Comparison of ENCODE assay signal across 8 cellular contexts in the genomic region with DNA sequence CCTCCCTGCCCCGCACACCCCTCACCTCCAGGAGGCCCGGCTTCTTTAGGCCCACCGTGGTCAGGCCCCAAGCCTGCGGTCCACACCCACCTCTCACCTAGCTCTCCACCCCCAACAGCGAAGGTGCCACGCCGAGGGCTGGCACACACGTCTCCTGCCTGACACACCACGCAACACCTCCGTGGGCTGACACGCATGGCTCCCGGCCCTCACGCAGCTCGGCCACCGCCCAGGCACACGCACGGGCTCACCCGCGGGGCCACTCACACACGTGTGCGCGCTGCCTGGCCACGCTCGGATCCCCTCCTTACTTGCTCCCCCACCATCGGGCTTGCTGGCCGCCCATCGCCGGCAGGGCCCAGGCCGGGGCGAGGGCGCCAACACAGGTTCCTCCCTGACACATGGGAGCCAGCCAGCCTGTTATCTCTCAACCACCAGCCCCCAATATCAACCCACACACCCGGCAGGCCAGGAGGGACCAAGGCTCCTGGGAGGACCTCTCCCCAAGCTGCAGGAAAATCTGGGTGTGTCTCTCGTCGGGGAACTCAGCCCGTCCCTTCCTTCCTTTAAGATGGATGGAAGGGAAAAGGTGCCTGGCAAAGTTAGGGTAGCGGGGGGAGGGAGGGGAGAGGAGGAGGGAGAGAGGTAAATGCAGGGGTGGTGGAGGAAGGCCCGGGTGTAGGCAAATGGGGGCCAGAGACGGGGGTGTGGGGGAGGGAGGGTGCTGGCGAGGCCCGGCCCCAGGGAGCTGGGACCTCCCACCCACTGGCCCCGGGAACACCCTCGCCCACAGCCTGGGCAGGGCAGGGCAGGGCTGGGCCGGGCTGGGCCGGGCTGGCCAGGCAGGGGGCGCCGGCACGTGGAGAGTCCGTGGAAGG. TPM values are rescaled to one million over a fixed set of nuclear protein-coding genes. Genes with fewer than 3 reads are reported as not detected.
DNase-seq lines count a peak whose midpoint lies in the region; ATAC-seq and TF ChIP-seq lines count a peak whose summit lies in the region.

No MANE protein-coding gene starts in this region.

- no peaks in the 10 kb centered on the region for H3K27me3 ChIP-seq in upper lobe of left lung

- H3K9me3 Mint-ChIP-seq in IgD-negative memory B cell: no peaks in the 10 kb centered on the region
- H3K9me3 Mint-ChIP-seq in naive thymus-derived CD8-positive, alpha-beta T cell: no peaks in the 10 kb centered on the region

- H3K9me3 ChIP-seq in upper lobe of left lung: no peaks in the 10 kb centered on the region

- H3K4me1 ChIP-seq in upper lobe of left lung: peaks cover 25 to 41% (median 31%) of the 10 kb centered on the region in 4 donors

- peak overlapping the region; percentile 95 for H3K27ac ChIP-seq in epithelial cell of prostate
- peak overlapping the region; percentile 93 to 98 (median 98) for H3K27ac ChIP-seq in upper lobe of left lung

- H3K27ac Mint-ChIP-seq in IgD-negative memory B cell: peak overlapping the region; percentile 87 to 94 (median 89)
- H3K27ac Mint-ChIP-seq in naive thymus-derived CD8-positive, alpha-beta T cell: peak overlapping the region; percentile 81 to 97 (median 92)

- H3K4me1 Mint-ChIP-seq in IgD-negative memory B cell: peaks cover 23 to 24% (median 24%) of the 10 kb centered on the region in 3 donors
- H3K4me1 Mint-ChIP-seq in naive thymus-derived CD8-positive, alpha-beta T cell: peaks cover 29 to 47% (median 43%) of the 10 kb centered on the region in 4 donors

- peak in 1 of 4 donors; percentile 6 for TF ChIP-seq POLR2A in upper lobe of left lung (IDR thresholded peaks at IDR 0.05)

- H3K4me3 Mint-ChIP-seq in IgD-negative memory B cell: peak overlapping the region; percentile 88 to 95 (median 93)
- H3K4me3 Mint-ChIP-seq in naive thymus-derived CD8-positive, alpha-beta T cell: peak overlapping the region; percentile 82 to 97 (median 89)

- H3K36me3 Mint-ChIP-seq in IgD-negative memory B cell: no peaks in the 10 kb centered on the region
- peaks cover 0 to 35% (median 8%) of the 10 kb centered on the region in 3 donors for H3K36me3 Mint-ChIP-seq in naive thymus-derived CD8-positive, alpha-beta T cell

- TF ChIP-seq CTCF in upper lobe of left lung (IDR thresholded peaks at IDR 0.05): no peak

- H3K4me3 ChIP-seq in upper lobe of left lung: peak overlapping the region; percentile 68 to 90 (median 85)

- H3K36me3 ChIP-seq in upper lobe of left lung: peaks cover 15 to 33% (median 28%) of the 10 kb centered on the region in 4 donors

- ATAC-seq in GM21529 (IDR thresholded peaks at IDR 0.05; ENCODE audit: unreplicated experiment) (peak; percentile 43), upper lobe of left lung (ENCODE audit: low FRiP score in 2 of 2) (peak; percentile 78 to 81)
- ATAC-seq in naive thymus-derived CD8-positive, alpha-beta T cell: peak; percentile 43 to 48

- H3K27me3 Mint-ChIP-seq in IgD-negative memory B cell: no peaks in the 10 kb centered on the region
- H3K27me3 Mint-ChIP-seq in naive thymus-derived CD8-positive, alpha-beta T cell: no peaks in the 10 kb centered on the region

- DNase-seq in D341Med (ENCODE audit: low spot score): peak; percentile 52
- DNase-seq in activated CD4-positive, alpha-beta T cell treated with anti-CD3 and anti-CD28 coated beads, Interleukin-2, amount 50 U/mL, for 48 hours: peak; percentile 39 to 44
- no peak for DNase-seq in epithelial cell of prostate (ENCODE audit: low read depth, low spot score)
- DNase-seq in naive thymus-derived CD8-positive, alpha-beta T cell: peak in 6 of 10 donors; percentile 13 to 66 (median 43)
- DNase-seq in upper lobe of left lung: peak; percentile 30 to 88
- DNase-seq in NCI-H2029 (lab: John Stamatoyannopoulos, UW): no peak

- POLR2A ChIA-PET in naive thymus-derived CD8-positive, alpha-beta T cell (lab: Charles Lee): interaction anchor here (0.6 to 2.0 kb wide), 10 partner anchors 8 to 140 kb away, joined by 3 to 20 read pairs (median 4); a partner anchor contains a TSS

- TF ChIP-seq EP300 in upper lobe of left lung (IDR thresholded peaks at IDR 0.05): no peak

- WGBS in upper lobe of left lung, 2 donors: 0% methylated on average over 17 to 37 of the region's 48 CpGs

RNA-seq across cellular contexts. Expression of a gene that starts 0.5 kb away (rescaled TPM):
- 69.6 TPM for polyA plus RNA-seq in IgD-negative memory B cell
- total RNA-seq in naive thymus-derived CD8-positive, alpha-beta T cell: 10 to 100 TPM; 30.3 to 30.8 TPM
- 10 to 100 TPM; 39.8 to 49.4 (median 45.4) TPM for polyA plus RNA-seq in naive thymus-derived CD8-positive, alpha-beta T cell
- total RNA-seq in upper lobe of left lung: 100 to 1,000 TPM in 1 of 6 donors, 10 to 100 TPM in 5; 32.5 to 118 (median 72.0) TPM

RNA-seq across cellular contexts. Expression of a gene that starts 8.5 kb away (rescaled TPM):
- 0.58 TPM for polyA plus RNA-seq in IgD-negative memory B cell
- under 1 TPM; 0.39 to 0.77 TPM for total RNA-seq in naive thymus-derived CD8-positive, alpha-beta T cell
- polyA plus RNA-seq in naive thymus-derived CD8-positive, alpha-beta T cell: under 1 TPM in 1 of 3 donors, not detected in 2; 0.59 TPM
- total RNA-seq in upper lobe of left lung: 1 to 10 TPM in 5 of 6 donors, not detected in 1; 2.1 to 8.4 (median 2.9) TPM

RNA-seq across cellular contexts. Expression of a gene that starts 22.3 kb away (rescaled TPM):
- 45.4 TPM for polyA plus RNA-seq in IgD-negative memory B cell
- total RNA-seq in naive thymus-derived CD8-positive, alpha-beta T cell: 10 to 100 TPM; 28.5 to 29.8 TPM
- 10 to 100 TPM; 16.8 to 34.7 (median 30.6) TPM for polyA plus RNA-seq in naive thymus-derived CD8-positive, alpha-beta T cell
- 10 to 100 TPM; 13.8 to 59.7 (median 38.4) TPM for total RNA-seq in upper lobe of left lung

RNA-seq across cellular contexts. Expression of a gene that starts 22.4 kb away (rescaled TPM):
- 8.0 TPM for polyA plus RNA-seq in IgD-negative memory B cell
- 100 to 1,000 TPM; 133 to 138 TPM for total RNA-seq in naive thymus-derived CD8-positive, alpha-beta T cell
- 1 to 10 TPM; 2.1 to 7.9 (median 4.9) TPM for polyA plus RNA-seq in naive thymus-derived CD8-positive, alpha-beta T cell
- total RNA-seq in upper lobe of left lung: 100 to 1,000 TPM in 1 of 6 donors, 10 to 100 TPM in 5; 33.3 to 184 (median 57.0) TPM

RNA-seq across cellular contexts. Expression of a gene that starts 29.6 kb away (rescaled TPM):
- not detected for polyA plus RNA-seq in IgD-negative memory B cell
- total RNA-seq in naive thymus-derived CD8-positive, alpha-beta T cell: not detected
- not detected for polyA plus RNA-seq in naive thymus-derived CD8-positive, alpha-beta T cell
- total RNA-seq in upper lobe of left lung: 1 to 10 TPM in 1 of 6 donors, under 1 TPM in 5; 0.24 to 6.3 (median 0.74) TPM

Comparison
In these comparisons a context has a peak if more than half of its experiments do, and no peak if none do; other contexts are left out.
1. DNase-seq: peak in D341Med (single experiment), activated CD4-positive, alpha-beta T cell treated with anti-CD3 and anti-CD28 coated beads, Interleukin-2, amount 50 U/mL, for 48 hours (2 of 2), naive thymus-derived CD8-positive, alpha-beta T cell (6 of 10) and upper lobe of left lung (2 of 2); none in epithelial cell of prostate (single experiment) and NCI-H2029 (single experiment).
2. Peak in every context shown above with its lines, with median percentiles within 50 percentile points of each other: ATAC-seq.